1 cellular context compared by ENCODE assay signal in genomic region chr5:79990598-79991507, GRCh38.
TF ChIP-seq lines count a peak whose summit lies in the region.

Gene MTX3, minus strand, starts transcription at chr5:79991262. Its CDS starts 24 bp downstream, at chr5:79991238.

TF ChIP-seq in HepG2, 621 proteins besides CTCF, POLR2A, EP300 and RAD21 (continued from another document and continues in another):
- TF ChIP-seq IRX3 (CRISPR knock-in tag; IDR thresholded peaks at IDR 0.05; ENCODE audit: borderline replicate concordance, low read depth) (no peak; the same call in 1 of the 2 replicates), AGO1 (IDR thresholded peaks at IDR 0.05; ENCODE audit: low read depth, low read length, poor library complexity, severe bottlenecking) (no peak), FOSL1 (CRISPR knock-in tag; IDR thresholded peaks at IDR 0.05; ENCODE audit: borderline replicate concordance) (no peak), ETV5 (CRISPR knock-in tag; IDR thresholded peaks at IDR 0.05; ENCODE audit: borderline replicate concordance) (peak; percentile 39; the same call in 1 of the 2 replicates), PREB (CRISPR knock-in tag; IDR thresholded peaks at IDR 0.05) (no peak), GRHL1 (CRISPR knock-in tag; conservative IDR thresholded peaks at IDR 0.05) (no peak), HNRNPLL (IDR thresholded peaks at IDR 0.05; ENCODE audit: low read depth, low read length, poor library complexity, severe bottlenecking) (peak; percentile 46), KDM1A (CRISPR knock-in tag; IDR thresholded peaks at IDR 0.05) (no peak), ZNF275 (CRISPR knock-in tag; IDR thresholded peaks at IDR 0.05; ENCODE audit: borderline replicate concordance) (no peak), ZNF841 (CRISPR knock-in tag; IDR thresholded peaks at IDR 0.05; ENCODE audit: borderline replicate concordance) (no peak; the same call in 1 of the 2 replicates), ZNF224 (CRISPR knock-in tag; IDR thresholded peaks at IDR 0.05) (no peak), PRDM15 (CRISPR knock-in tag; IDR thresholded peaks at IDR 0.05) (no peak), FLYWCH1 (CRISPR knock-in tag; IDR thresholded peaks at IDR 0.05) (no peak), MAFK (conservative IDR thresholded peaks at IDR 0.05 in 1 of 2, IDR thresholded peaks at IDR 0.05 in 1 of 2; ENCODE audit: low read length in 2 of 2) (no peak), THAP11 (CRISPR knock-in tag; IDR thresholded peaks at IDR 0.05) (peak; percentile 88), ZKSCAN1 (IDR thresholded peaks at IDR 0.05; ENCODE audit: low read length) (no peak), ADNP (CRISPR knock-in tag; IDR thresholded peaks at IDR 0.05) (no peak), CBFB (CRISPR knock-in tag; IDR thresholded peaks at IDR 0.05) (no peak; the same call in 1 of the 2 replicates), ZNF331 (CRISPR knock-in tag; IDR thresholded peaks at IDR 0.05) (0 out of 2 replicates have a peak, but pooled peaks have one; percentile 39), DZIP1 (CRISPR knock-in tag; IDR thresholded peaks at IDR 0.05) (0 out of 2 replicates have a peak, but pooled peaks have one; percentile 33), NCOR1 (IDR thresholded peaks at IDR 0.05; ENCODE audit: borderline replicate concordance, low read length) (peak; percentile 34; the same call in 1 of the 2 replicates), FOXP1 (IDR thresholded peaks at IDR 0.05) (no peak), FOXP1 (CRISPR knock-in tag; IDR thresholded peaks at IDR 0.05) (no peak), ZNF773 (CRISPR knock-in tag; IDR thresholded peaks at IDR 0.05; ENCODE audit: borderline replicate concordance) (no peak), SP5 (CRISPR knock-in tag; IDR thresholded peaks at IDR 0.05; ENCODE audit: borderline replicate concordance, low read depth) (peak; percentile 7; the same call in 1 of the 2 replicates), SRSF4 (IDR thresholded peaks at IDR 0.05; ENCODE audit: low read depth, low read length, poor library complexity, severe bottlenecking) (no peak), RELA (CRISPR knock-in tag; IDR thresholded peaks at IDR 0.05) (no peak), KAT8 (CRISPR knock-in tag; IDR thresholded peaks at IDR 0.05) (peak; percentile 99), PHB2 (IDR thresholded peaks at IDR 0.05; ENCODE audit: partially characterized antibody) (no peak), NFAT5 (CRISPR knock-in tag; IDR thresholded peaks at IDR 0.05) (no peak), SKIL (CRISPR knock-in tag; IDR thresholded peaks at IDR 0.05; ENCODE audit: borderline replicate concordance) (no peak), PATZ1 (CRISPR knock-in tag; IDR thresholded peaks at IDR 0.05) (peak; percentile 58), ZNF766 (CRISPR knock-in tag; IDR thresholded peaks at IDR 0.05; ENCODE audit: borderline replicate concordance) (no peak; the same call in 1 of the 2 replicates), NFKB2 (CRISPR knock-in tag; IDR thresholded peaks at IDR 0.05; ENCODE audit: borderline replicate concordance) (peak; percentile 52; the same call in 1 of the 2 replicates), KAT2B (IDR thresholded peaks at IDR 0.05; ENCODE audit: borderline replicate concordance, low read depth, low read length) (no peak), ZNF792 (CRISPR knock-in tag; IDR thresholded peaks at IDR 0.05) (peak; percentile 78), PHF5A (CRISPR knock-in tag; IDR thresholded peaks at IDR 0.05; ENCODE audit: low read depth, unreplicated experiment) (no peak), EHMT2 (IDR thresholded peaks at IDR 0.05; ENCODE audit: borderline replicate concordance, low read depth, low read length) (peak; percentile 97)
